In the genomic region with DNA sequence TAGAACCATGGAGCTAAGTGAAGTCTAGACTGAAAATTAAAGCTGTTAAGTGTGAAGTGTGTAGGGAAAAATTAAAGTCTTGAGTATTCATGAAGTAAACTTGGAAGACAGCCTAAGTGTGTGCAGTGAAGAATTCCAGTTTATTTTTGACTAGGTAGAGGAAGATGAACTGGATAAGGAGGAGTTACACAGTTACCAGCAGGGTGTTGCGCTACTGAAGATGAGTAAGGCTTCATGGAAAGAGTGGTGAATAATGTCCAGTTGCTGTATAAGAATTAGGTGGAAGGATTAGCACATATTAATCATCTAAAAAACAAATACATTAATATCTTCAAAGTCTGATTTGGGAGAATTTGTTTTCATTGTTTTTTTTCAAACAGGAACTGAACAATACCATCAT, we compare ENCODE assay signal across 16 cellular contexts. TPM values are rescaled to one million over a fixed set of nuclear protein-coding genes. Genes with fewer than 3 reads are reported as not detected.
A peak's percentile ranks its signal among the peaks of the same experiment; 100 is the strongest.
DNase-seq lines count a peak whose midpoint lies in the region; ATAC-seq and TF ChIP-seq lines count a peak whose summit lies in the region.
"Had no signal": no experiment of that assay in that cellular context is flagged by ENCODE, and none has a peak within 500 bp of the region (broad histone marks: within the 10 kb centered on the region; RNA-seq: fewer than 3 reads in every experiment).

No MANE protein-coding gene starts in this region.

- peaks cover 8% of the 10 kb centered on the region for H3K9me3 Mint-ChIP-seq in activated T-helper 17 cell treated with anti-CD3 and anti-CD28 coated beads, Interleukin-2, amount 50 U/mL, for 72 hours
- no peaks in the 10 kb centered on the region for H3K9me3 Mint-ChIP-seq in immature natural killer cell
- peaks cover 0 to 5% of the 10 kb centered on the region in 2 donors for H3K9me3 Mint-ChIP-seq in stimulated activated naive CD8-positive, alpha-beta T cell treated with anti-CD3 and anti-CD28 coated beads, Interleukin-15, amount 100 ng/mL, for 72 hours

- no peak overlapping the region for H3K4me3 Mint-ChIP-seq in activated T-helper 17 cell treated with anti-CD3 and anti-CD28 coated beads, Interleukin-2, amount 50 U/mL, for 72 hours
- H3K4me3 Mint-ChIP-seq in immature natural killer cell: no peak overlapping the region
- no peak overlapping the region for H3K4me3 Mint-ChIP-seq in stimulated activated naive CD8-positive, alpha-beta T cell treated with anti-CD3 and anti-CD28 coated beads, Interleukin-15, amount 100 ng/mL, for 72 hours

- H3K27ac ChIP-seq in left ventricle myocardium inferior (replicated peaks): peak overlapping the region; percentile 54
- H3K27ac ChIP-seq: cardiac muscle cell had no signal

- H3K27ac Mint-ChIP-seq in activated T-helper 17 cell treated with anti-CD3 and anti-CD28 coated beads, Interleukin-2, amount 50 U/mL, for 72 hours: peak overlapping the region; percentile 96
- peak overlapping the region; percentile 88 to 98 (median 96) for H3K27ac Mint-ChIP-seq in immature natural killer cell
- peak overlapping the region; percentile 69 to 85 for H3K27ac Mint-ChIP-seq in stimulated activated naive CD8-positive, alpha-beta T cell treated with anti-CD3 and anti-CD28 coated beads, Interleukin-15, amount 100 ng/mL, for 72 hours

- H3K4me1 ChIP-seq in left ventricle myocardium inferior: peaks cover 96% of the 10 kb centered on the region

- peaks cover 31% of the 10 kb centered on the region for H3K4me1 Mint-ChIP-seq in activated T-helper 17 cell treated with anti-CD3 and anti-CD28 coated beads, Interleukin-2, amount 50 U/mL, for 72 hours
- H3K4me1 Mint-ChIP-seq in immature natural killer cell: peaks cover 48 to 60% of the 10 kb centered on the region in 2 donors
- peaks cover 78% of the 10 kb centered on the region for H3K4me1 Mint-ChIP-seq in stimulated activated naive CD8-positive, alpha-beta T cell treated with anti-CD3 and anti-CD28 coated beads, Interleukin-15, amount 100 ng/mL, for 72 hours

- no peak for TF ChIP-seq CTCF in left ventricle myocardium inferior (IDR thresholded peaks at IDR 0.05; ENCODE audit: borderline replicate concordance)

- H3K36me3 Mint-ChIP-seq in activated T-helper 17 cell treated with anti-CD3 and anti-CD28 coated beads, Interleukin-2, amount 50 U/mL, for 72 hours (ENCODE audit: low read depth): peaks cover 22% of the 10 kb centered on the region
- no peaks in the 10 kb centered on the region for H3K36me3 Mint-ChIP-seq in immature natural killer cell

- H3K4me3 ChIP-seq in left ventricle myocardium inferior: no peak overlapping the region
- H3K4me3 ChIP-seq: cardiac muscle cell, esophagus squamous epithelium, mucosa of descending colon had no signal

- H3K9me3 ChIP-seq in left ventricle myocardium inferior (replicated peaks): no peaks in the 10 kb centered on the region
- H3K9me3 ChIP-seq: esophagus squamous epithelium, mucosa of descending colon had no signal

- no peak for DNase-seq in left ventricle myocardium inferior
- no peak for DNase-seq in Right ventricle myocardium superior
- DNase-seq in immature natural killer cell: no peak
- DNase-seq in stimulated activated naive CD8-positive, alpha-beta T cell treated with anti-CD3 and anti-CD28 coated beads, Interleukin-15, amount 100 ng/mL, for 72 hours: no peak
- DNase-seq in anterior cingulate cortex (lab: John Stamatoyannopoulos, UW): no peak
- DNase-seq in NCI-H748 treated with DMSO at 0.1 percent for 48 hours (lab: John Stamatoyannopoulos, UW): no peak
- no peak for DNase-seq in hypothalamus (lab: John Stamatoyannopoulos, UW)
- DNase-seq: EL; esophagus squamous epithelium; mucosa of descending colon; NCI-H1417; NCI-H526 treated with DMSO at 0.1 percent for 48 hours; stimulated activated CD4-positive, alpha-beta T cell treated with anti-CD3 and anti-CD28 coated beads, Interleukin-4, amount 100 ng/mL, for 24 hours had no signal

- no peak for ATAC-seq in Right ventricle myocardium superior (ENCODE audit: poor library complexity)
- ATAC-seq in activated T-helper 17 cell treated with anti-CD3 and anti-CD28 coated beads, Interleukin-2, amount 50 U/mL, for 72 hours (replicated peaks): no peak
- ATAC-seq in stimulated activated naive CD8-positive, alpha-beta T cell treated with anti-CD3 and anti-CD28 coated beads, Interleukin-15, amount 100 ng/mL, for 72 hours: no peak
- ATAC-seq: HCT116, mucosa of descending colon had no signal

- H3K27me3 ChIP-seq in left ventricle myocardium inferior (ENCODE audit: low read depth): no peaks in the 10 kb centered on the region
- H3K27me3 ChIP-seq: cardiac muscle cell, esophagus squamous epithelium had no signal

- H3K36me3 ChIP-seq in left ventricle myocardium inferior: peaks cover 4% of the 10 kb centered on the region
- H3K36me3 ChIP-seq: cardiac muscle cell had no signal

- no peaks in the 10 kb centered on the region for H3K27me3 Mint-ChIP-seq in activated T-helper 17 cell treated with anti-CD3 and anti-CD28 coated beads, Interleukin-2, amount 50 U/mL, for 72 hours
- peaks cover 4 to 8% (median 4%) of the 10 kb centered on the region in 3 donors for H3K27me3 Mint-ChIP-seq in immature natural killer cell (ENCODE audit: low read depth in 3 of 3)
- no peaks in the 10 kb centered on the region for H3K27me3 Mint-ChIP-seq in stimulated activated naive CD8-positive, alpha-beta T cell treated with anti-CD3 and anti-CD28 coated beads, Interleukin-15, amount 100 ng/mL, for 72 hours

- intact Hi-C loops in left ventricle myocardium inferior (cut with micrococcal nuclease) (no loop called here), Right ventricle myocardium superior (cut with DNase I) (no loop called here)

RNA-seq across cellular contexts. Expression of a gene that starts 5.8 kb away (rescaled TPM):
- total RNA-seq in left ventricle myocardium inferior (11.6 TPM), Right ventricle myocardium superior (11.8 TPM)
- total RNA-seq in activated T-helper 17 cell treated with anti-CD3 and anti-CD28 coated beads, Interleukin-2, amount 50 U/mL, for 72 hours: 10 to 100 TPM; 58.1 to 60.2 TPM
- 10 to 100 TPM in 1 of 3 donors, 1 to 10 TPM in 2; 5.0 to 10.4 (median 5.5) TPM for polyA plus RNA-seq in immature natural killer cell
